7 cellular contexts compared by ENCODE assay signal in the genomic region with DNA sequence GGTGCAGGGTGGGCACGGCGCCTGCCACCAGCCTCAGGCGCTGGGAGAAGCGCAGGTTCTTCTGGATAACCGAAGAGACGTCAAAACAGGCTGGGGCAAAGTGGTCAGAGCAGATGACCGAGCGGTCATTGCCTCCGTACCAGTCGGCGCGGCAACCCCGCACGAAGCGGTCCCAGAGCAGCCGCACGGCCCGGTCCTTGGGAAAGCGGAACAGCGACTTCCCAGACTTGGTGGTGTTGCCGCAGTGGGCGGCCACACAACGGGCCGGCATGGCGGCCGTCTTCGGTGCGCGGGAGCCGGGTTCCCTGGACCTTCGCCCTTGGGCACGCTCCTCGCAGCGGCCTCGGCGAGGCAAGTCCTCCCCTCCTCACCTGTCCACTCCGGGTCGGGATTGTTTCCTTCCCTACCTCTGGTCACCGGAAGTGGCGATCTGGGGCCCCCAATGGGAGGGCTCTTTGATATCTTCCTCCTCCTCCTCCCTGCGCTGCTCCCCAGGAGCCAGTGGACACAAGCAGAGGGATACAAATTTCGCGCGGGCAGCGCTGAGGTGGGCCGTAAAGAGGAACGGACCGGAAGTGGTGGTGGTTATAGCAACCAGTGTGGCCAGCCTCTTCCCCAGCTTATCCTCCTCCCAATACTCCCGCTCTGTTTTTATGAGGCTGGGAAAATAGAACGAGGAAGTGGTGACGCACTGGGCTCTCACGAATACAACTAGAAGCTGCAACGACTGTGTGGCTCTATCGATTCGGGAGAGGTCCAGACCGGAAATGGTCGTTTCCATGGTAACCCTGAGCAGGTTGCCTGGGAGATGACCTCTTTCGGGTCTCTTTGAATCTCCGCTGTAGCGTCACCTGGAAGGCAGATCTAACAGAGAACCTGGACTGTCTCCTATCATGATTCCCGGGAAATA. TPM values are rescaled to one million over a fixed set of nuclear protein-coding genes. Genes with fewer than 3 reads are reported as not detected.
A peak's percentile ranks its signal among the peaks of the same experiment; 100 is the strongest.
DNase-seq lines count a peak whose midpoint lies in the region; ATAC-seq and TF ChIP-seq lines count a peak whose summit lies in the region.

A gene with protein sequence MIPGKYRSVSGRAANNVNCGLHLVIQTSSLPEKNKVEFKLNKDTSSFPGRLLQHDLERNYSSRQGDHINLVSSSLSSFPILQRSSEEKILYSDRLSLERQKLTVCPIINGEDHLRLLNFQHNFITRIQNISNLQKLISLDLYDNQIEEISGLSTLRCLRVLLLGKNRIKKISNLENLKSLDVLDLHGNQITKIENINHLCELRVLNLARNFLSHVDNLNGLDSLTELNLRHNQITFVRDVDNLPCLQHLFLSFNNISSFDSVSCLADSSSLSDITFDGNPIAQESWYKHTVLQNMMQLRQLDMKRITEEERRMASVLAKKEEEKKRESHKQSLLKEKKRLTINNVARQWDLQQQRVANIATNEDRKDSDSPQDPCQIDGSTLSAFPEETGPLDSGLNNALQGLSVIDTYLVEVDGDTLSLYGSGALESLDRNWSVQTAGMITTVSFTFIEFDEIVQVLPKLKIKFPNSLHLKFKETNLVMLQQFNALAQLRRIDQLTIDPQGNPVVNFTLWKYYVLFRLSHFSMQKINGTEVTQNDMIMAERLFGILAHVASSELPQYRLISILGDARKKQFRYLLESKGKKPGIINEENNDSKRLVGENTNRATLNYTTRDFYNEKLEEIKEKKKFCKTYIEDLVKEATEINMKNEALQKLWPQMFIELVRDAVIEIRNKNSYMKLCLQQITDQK (plus strand): TSS at position 825 of the 910 bp plus-strand sequence. CDS start 69 bp downstream, at position 894.
Gene THAP10, minus strand, starts transcription at position 432 of the 910 bp plus-strand sequence. Its CDS starts 161 bp downstream, at position 271.

- peak within 1 kb of the TSS; percentile 82 for H3K4me2 ChIP-seq in skeletal muscle satellite cell (ENCODE audit: low read length)

- no peaks in the 10 kb centered on the region for H3K9me3 ChIP-seq in skeletal muscle satellite cell (replicated peaks; ENCODE audit: low read length)

- H3K36me3 Mint-ChIP-seq in chondrocyte (ENCODE audit: low read depth) = no peaks in the 10 kb centered on the region

- no peaks in the 10 kb centered on the region for H3K9me3 Mint-ChIP-seq in chondrocyte (ENCODE audit: low read depth)

- no peaks in the 10 kb centered on the region for H3K27me3 Mint-ChIP-seq in chondrocyte (ENCODE audit: low read depth)

- no peak for TF ChIP-seq CTCF in chondrocyte (IDR thresholded peaks at IDR 0.05)

- peak within 1 kb of the TSS; percentile 80 for H3K4me3 ChIP-seq in skeletal muscle satellite cell (ENCODE audit: low read length)

- peak; percentile 93 for DNase-seq in NCI-H1417 treated with DMSO at 0.1 percent for 48 hours (lab: John Stamatoyannopoulos, UW)
- DNase-seq in SW 1271 (lab: John Stamatoyannopoulos, UW) = peak; percentile 97 to 99
- DNase-seq in chondrocyte (ENCODE audit: low spot score) = no peak
- peak; percentile 95 for DNase-seq in iris pigment epithelial cell (ENCODE audit: low read depth)

- peak within 1 kb of the TSS; percentile 79 for H3K4me3 Mint-ChIP-seq in chondrocyte (ENCODE audit: unreplicated experiment)

- peaks cover 13% of the 10 kb centered on the region for H3K4me1 ChIP-seq in skeletal muscle satellite cell (ENCODE audit: control insufficient read depth, insufficient read depth, low read length)

- H3K27me3 ChIP-seq in skeletal muscle satellite cell (ENCODE audit: control insufficient read depth, insufficient read depth, low read length) = no peaks in the 10 kb centered on the region

- ATAC-seq in GM18498 (IDR thresholded peaks at IDR 0.05; ENCODE audit: unreplicated experiment) = peak; percentile 83
- ATAC-seq in HG02642 (IDR thresholded peaks at IDR 0.05; ENCODE audit: poor library complexity, unreplicated experiment) = peak; percentile 79

- H3K9ac ChIP-seq in skeletal muscle satellite cell (ENCODE audit: low read depth, low read length) = peak within 1 kb of the TSS; percentile 80

- peaks cover 17% of the 10 kb centered on the region for H3K4me1 Mint-ChIP-seq in chondrocyte (ENCODE audit: low read depth)

- H3K27ac Mint-ChIP-seq in chondrocyte (ENCODE audit: unreplicated experiment) = peak within 1 kb of the TSS; percentile 92

- H3K36me3 ChIP-seq in skeletal muscle satellite cell (ENCODE audit: insufficient read depth, low read length) = no peaks in the 10 kb centered on the region

RNA-seq across cellular contexts. Expression of the first gene that starts in this region (rescaled TPM):
- 4.9 to 8.8 TPM (median 6.4 TPM) in 3 replicates for total RNA-seq in chondrocyte
- total RNA-seq in skeletal muscle satellite cell (2012; rRNA removed) = 6.3 and 6.6 TPM in 2 replicates

RNA-seq across cellular contexts. Expression of gene THAP10, which starts in this region (rescaled TPM):
- 1.8 to 2.3 TPM (median 2.2 TPM) in 3 replicates for total RNA-seq in chondrocyte
- 2.0 and 2.4 TPM in 2 replicates for total RNA-seq in skeletal muscle satellite cell (2012; rRNA removed)
